8 cellular contexts compared by ENCODE assay signal in genomic region chr6:97068211-97068610, GRCh38.
A peak's percentile ranks its signal among the peaks of the same experiment; 100 is the strongest.
DNase-seq lines count a peak whose midpoint lies in the region; ATAC-seq and TF ChIP-seq lines count a peak whose summit lies in the region.

No MANE protein-coding gene starts in this region.

- ATAC-seq in GM19452 (IDR thresholded peaks at IDR 0.05; ENCODE audit: unreplicated experiment) (no peak), HG03039 (IDR thresholded peaks at IDR 0.05; ENCODE audit: unreplicated experiment) (no peak)
- ATAC-seq in activated T-cell treated with anti-CD3 and anti-CD28 coated beads, Interleukin-2, amount 50 U/mL, for 4 hours = no peak

- no peak overlapping the region for H3K4me3 ChIP-seq in Loucy (ENCODE audit: low read length, poor library complexity, severe bottlenecking)

- no peak overlapping the region for H3K4me3 Mint-ChIP-seq in nephron
- no peak overlapping the region for H3K4me3 Mint-ChIP-seq in activated T-cell treated with anti-CD3 and anti-CD28 coated beads, Interleukin-2, amount 50 U/mL, for 4 hours

- H3K27me3 ChIP-seq in Loucy (ENCODE audit: insufficient read depth, low read length, poor library complexity, severe bottlenecking) = no peaks in the 10 kb centered on the region

- no peaks in the 10 kb centered on the region for H3F3A ChIP-seq in Loucy (ENCODE audit: low read depth)

- no peaks in the 10 kb centered on the region for H3K9me2 ChIP-seq in Loucy (replicated peaks; ENCODE audit: low read depth, low read length)

- H3K36me3 Mint-ChIP-seq in nephron (ENCODE audit: low read depth) = no peaks in the 10 kb centered on the region
- no peaks in the 10 kb centered on the region for H3K36me3 Mint-ChIP-seq in activated T-cell treated with anti-CD3 and anti-CD28 coated beads, Interleukin-2, amount 50 U/mL, for 4 hours (ENCODE audit: insufficient read depth)

- H4K20me1 ChIP-seq in Loucy (ENCODE audit: insufficient read depth, low read length, poor library complexity, severe bottlenecking) = no peaks in the 10 kb centered on the region

- H3K9ac ChIP-seq in Loucy (ENCODE audit: low read depth, low read length, poor library complexity, severe bottlenecking) = no peak overlapping the region

- H3K36me3 ChIP-seq in Loucy (ENCODE audit: insufficient read depth, low read length) = no peaks in the 10 kb centered on the region

- H3K9me3 ChIP-seq in Loucy (ENCODE audit: insufficient read depth, low read depth, low read length) = no peaks in the 10 kb centered on the region

- no peaks in the 10 kb centered on the region for H3K79me2 ChIP-seq in Loucy (ENCODE audit: insufficient read depth, low read length)

- no peak overlapping the region for H3K4me2 ChIP-seq in Loucy (ENCODE audit: low read depth, low read length, poor library complexity, severe bottlenecking)

- H2AFZ ChIP-seq in Loucy (ENCODE audit: low read length) = no peak overlapping the region

- DNase-seq in EH (ENCODE audit: low read depth) = peak; percentile 45
- DNase-seq in astrocyte of the hippocampus (ENCODE audit: low read depth, low spot score) = peak; percentile 53
- no peak for DNase-seq in cortex of kidney (lab: John Stamatoyannopoulos, UW)
- DNase-seq in activated T-cell treated with anti-CD3 and anti-CD28 coated beads, Interleukin-2, amount 50 U/mL, for 4 hours = no peak

- H3K9me3 Mint-ChIP-seq in nephron = no peaks in the 10 kb centered on the region
- no peaks in the 10 kb centered on the region for H3K9me3 Mint-ChIP-seq in activated T-cell treated with anti-CD3 and anti-CD28 coated beads, Interleukin-2, amount 50 U/mL, for 4 hours

- TF ChIP-seq CTCF in Loucy (conservative IDR thresholded peaks at IDR 0.05; ENCODE audit: low read length) (peak; percentile 78), nephron (IDR thresholded peaks at IDR 0.05; ENCODE audit: unreplicated experiment in 3 of 3) (peak; percentile 56 to 75 (median 64))

- H3K27me3 Mint-ChIP-seq in nephron (ENCODE audit: low read depth) = peaks cover 2% of the 10 kb centered on the region
- no peaks in the 10 kb centered on the region for H3K27me3 Mint-ChIP-seq in activated T-cell treated with anti-CD3 and anti-CD28 coated beads, Interleukin-2, amount 50 U/mL, for 4 hours (ENCODE audit: low read depth)

- H3K4me1 ChIP-seq in Loucy (ENCODE audit: insufficient read depth, low read length, poor library complexity, severe bottlenecking) = no peaks in the 10 kb centered on the region

- no peaks in the 10 kb centered on the region for H3K4me1 Mint-ChIP-seq in nephron
- no peaks in the 10 kb centered on the region for H3K4me1 Mint-ChIP-seq in activated T-cell treated with anti-CD3 and anti-CD28 coated beads, Interleukin-2, amount 50 U/mL, for 4 hours (ENCODE audit: low read depth)

- no peak overlapping the region for H3K27ac Mint-ChIP-seq in nephron

Comparison
In these comparisons a context has a peak if more than half of its experiments do, and no peak if none do; other contexts are left out.
1. DNase-seq: peak in EH (single experiment) and astrocyte of the hippocampus (single experiment); none in cortex of kidney (single experiment) and activated T-cell treated with anti-CD3 and anti-CD28 coated beads, Interleukin-2, amount 50 U/mL, for 4 hours (single experiment).